30 cellular contexts compared by ENCODE assay signal in genomic region chr15:85033148-85033547, GRCh38. TPM values are rescaled to one million over a fixed set of nuclear protein-coding genes. Genes with fewer than 3 reads are reported as not detected.
DNase-seq lines count a peak whose midpoint lies in the region; ATAC-seq and TF ChIP-seq lines count a peak whose summit lies in the region.
"Had no signal": no experiment of that assay in that cellular context is flagged by ENCODE, and none has a peak within 500 bp of the region (broad histone marks: within the 10 kb centered on the region; RNA-seq: fewer than 3 reads in every experiment).

No MANE protein-coding gene starts in this region.

- ATAC-seq in left cardiac atrium (no peak), HG02571 (IDR thresholded peaks at IDR 0.05; ENCODE audit: unreplicated experiment) (no peak)
- ATAC-seq in activated naive CD8-positive, alpha-beta T cell treated with anti-CD3 and anti-CD28 coated beads, Interleukin-2, amount 50 U/mL, for 24 hours: no peak
- ATAC-seq: activated T-cell treated with anti-CD3 and anti-CD28 coated beads, Interleukin-2, amount 50 U/mL, for 4 hours; effector memory CD8-positive, alpha-beta T cell; left lobe of liver; natural killer cell treated with Interleukin-12 subunit alpha and Interleukin-12 subunit beta and Interleukin-15 and Interleukin-18, amount 100 ng/mL, for 72 hours; Panc1 had no signal

- H3K9ac ChIP-seq in iPS-15b (ENCODE audit: low read depth, low read length): peak overlapping the region; percentile 28

- H3K4me1 ChIP-seq in left ventricle myocardium inferior (peaks cover 79% of the 10 kb centered on the region), iPS-15b (ENCODE audit: control insufficient read depth, insufficient read depth, low read length) (peaks cover 11% of the 10 kb centered on the region)

- H3K27me3 ChIP-seq in left ventricle myocardium inferior (ENCODE audit: low read depth) (no peaks in the 10 kb centered on the region), iPS-15b (ENCODE audit: control insufficient read depth, insufficient read depth, low read length) (no peaks in the 10 kb centered on the region)
- H3K27me3 ChIP-seq: adrenal gland, brain microvascular endothelial cell, ovary, right atrium auricular region, spleen had no signal

- H3K4me3 ChIP-seq in left ventricle myocardium inferior (no peak overlapping the region), iPS-15b (ENCODE audit: low read depth, low read length) (no peak overlapping the region)
- H3K4me3 ChIP-seq: adrenal gland, ovary, right atrium auricular region, spleen had no signal

- H3K36me3 ChIP-seq in left ventricle myocardium inferior: no peaks in the 10 kb centered on the region
- no peaks in the 10 kb centered on the region for H3K36me3 ChIP-seq in iPS-15b (ENCODE audit: control insufficient read depth, insufficient read depth, low read length)
- H3K36me3 ChIP-seq: adrenal gland, brain microvascular endothelial cell, ovary, right atrium auricular region, spleen had no signal

- peak overlapping the region; percentile 50 for H3K27ac ChIP-seq in left ventricle myocardium inferior (replicated peaks)
- H3K27ac ChIP-seq: adrenal gland, brain microvascular endothelial cell, ovary, right atrium auricular region, spleen had no signal

- DNase-seq in left ventricle myocardium inferior (no peak), left cardiac atrium (no peak), occipital lobe (lab: John Stamatoyannopoulos, UW) (no peak), NCI-H2081 (lab: John Stamatoyannopoulos, UW) (no peak)
- no peak for DNase-seq in activated naive CD8-positive, alpha-beta T cell treated with anti-CD3 and anti-CD28 coated beads, Interleukin-2, amount 50 U/mL, for 24 hours
- DNase-seq: activated CD4-positive, alpha-beta T cell treated with anti-CD3 and anti-CD28 coated beads, Interleukin-2, amount 10 ng/mL, durations not matched to agents 24 days and 14 days; activated gamma-delta T cell treated with Interleukin-2 at 50 U/mL for 16 hours; activated T-cell treated with anti-CD3 and anti-CD28 coated beads, Interleukin-2, amount 50 U/mL, for 4 hours; adrenal gland; brain microvascular endothelial cell; DMS53; effector memory CD8-positive, alpha-beta T cell; GDM1; H9; head of caudate nucleus; midbrain; NCI-H1092; NCI-H187 treated with DMSO at 0.1 percent for 48 hours; NCI-H526; ovary; SHP77 treated with DMSO at 0.1 percent for 48 hours; spleen; T-helper 9 cell had no signal

- H3K9me3 Mint-ChIP-seq in nephron: no peaks in the 10 kb centered on the region
- H3K9me3 Mint-ChIP-seq in activated naive CD8-positive, alpha-beta T cell treated with anti-CD3 and anti-CD28 coated beads, Interleukin-2, amount 50 U/mL, for 24 hours: no peaks in the 10 kb centered on the region
- H3K9me3 Mint-ChIP-seq: activated CD4-positive, alpha-beta T cell treated with anti-CD3 and anti-CD28 coated beads, Interleukin-2, amount 10 ng/mL, durations not matched to agents 24 days and 14 days; activated T-cell treated with anti-CD3 and anti-CD28 coated beads, Interleukin-2, amount 50 U/mL, for 4 hours; effector memory CD8-positive, alpha-beta T cell; H9; natural killer cell treated with Interleukin-12 subunit alpha and Interleukin-12 subunit beta and Interleukin-15 and Interleukin-18, amount 100 ng/mL, for 72 hours had no signal

- H3K9me3 ChIP-seq in left ventricle myocardium inferior (replicated peaks): no peaks in the 10 kb centered on the region
- H3K9me3 ChIP-seq in iPS-15b (ENCODE audit: control insufficient read depth, insufficient read depth, low read length): no peaks in the 10 kb centered on the region
- H3K9me3 ChIP-seq: adrenal gland, ovary, right atrium auricular region, spleen had no signal

- H3K36me3 Mint-ChIP-seq in nephron (ENCODE audit: low read depth): no peaks in the 10 kb centered on the region
- H3K36me3 Mint-ChIP-seq in activated naive CD8-positive, alpha-beta T cell treated with anti-CD3 and anti-CD28 coated beads, Interleukin-2, amount 50 U/mL, for 24 hours (ENCODE audit: low read depth): no peaks in the 10 kb centered on the region
- H3K36me3 Mint-ChIP-seq: natural killer cell treated with Interleukin-12 subunit alpha and Interleukin-12 subunit beta and Interleukin-15 and Interleukin-18, amount 100 ng/mL, for 72 hours had no signal

- TF ChIP-seq CTCF in left ventricle myocardium inferior (IDR thresholded peaks at IDR 0.05; ENCODE audit: borderline replicate concordance): no peak
- TF ChIP-seq CTCF in nephron (IDR thresholded peaks at IDR 0.05; ENCODE audit: unreplicated experiment in 3 of 3): no peak

- H3K27ac Mint-ChIP-seq in nephron: peak overlapping the region; percentile 46 to 80 (median 61)
- no peak overlapping the region for H3K27ac Mint-ChIP-seq in activated naive CD8-positive, alpha-beta T cell treated with anti-CD3 and anti-CD28 coated beads, Interleukin-2, amount 50 U/mL, for 24 hours
- H3K27ac Mint-ChIP-seq: activated CD4-positive, alpha-beta T cell treated with anti-CD3 and anti-CD28 coated beads, Interleukin-2, amount 10 ng/mL, durations not matched to agents 24 days and 14 days; natural killer cell treated with Interleukin-12 subunit alpha and Interleukin-12 subunit beta and Interleukin-15 and Interleukin-18, amount 100 ng/mL, for 72 hours had no signal

- no peaks in the 10 kb centered on the region for H3K27me3 Mint-ChIP-seq in nephron (ENCODE audit: low read depth)
- H3K27me3 Mint-ChIP-seq in activated naive CD8-positive, alpha-beta T cell treated with anti-CD3 and anti-CD28 coated beads, Interleukin-2, amount 50 U/mL, for 24 hours: no peaks in the 10 kb centered on the region
- H3K27me3 Mint-ChIP-seq: activated CD4-positive, alpha-beta T cell treated with anti-CD3 and anti-CD28 coated beads, Interleukin-2, amount 10 ng/mL, durations not matched to agents 24 days and 14 days; effector memory CD8-positive, alpha-beta T cell; natural killer cell treated with Interleukin-12 subunit alpha and Interleukin-12 subunit beta and Interleukin-15 and Interleukin-18, amount 100 ng/mL, for 72 hours had no signal

- H3K4me1 Mint-ChIP-seq in nephron: peaks cover 45% of the 10 kb centered on the region
- peaks cover 51% of the 10 kb centered on the region for H3K4me1 Mint-ChIP-seq in activated naive CD8-positive, alpha-beta T cell treated with anti-CD3 and anti-CD28 coated beads, Interleukin-2, amount 50 U/mL, for 24 hours

- no peak overlapping the region for H3K4me3 Mint-ChIP-seq in nephron
- H3K4me3 Mint-ChIP-seq in activated naive CD8-positive, alpha-beta T cell treated with anti-CD3 and anti-CD28 coated beads, Interleukin-2, amount 50 U/mL, for 24 hours: no peak overlapping the region
- H3K4me3 Mint-ChIP-seq: activated CD4-positive, alpha-beta T cell treated with anti-CD3 and anti-CD28 coated beads, Interleukin-2, amount 10 ng/mL, durations not matched to agents 24 days and 14 days; activated T-cell treated with anti-CD3 and anti-CD28 coated beads, Interleukin-2, amount 50 U/mL, for 4 hours; effector memory CD8-positive, alpha-beta T cell; H9; natural killer cell treated with Interleukin-12 subunit alpha and Interleukin-12 subunit beta and Interleukin-15 and Interleukin-18, amount 100 ng/mL, for 72 hours had no signal

- intact Hi-C loops in left ventricle myocardium inferior (cut with micrococcal nuclease) (no loop called here), left cardiac atrium (cut with DNase I) (no loop called here)

RNA-seq across cellular contexts. Expression of gene PDE8A, which starts 51.5 kb away (rescaled TPM):
- total RNA-seq in left ventricle myocardium inferior (17.8 TPM), left cardiac atrium (10 to 100 TPM; 21.1 to 26.3 TPM), occipital lobe (26.0 TPM)
